In the genomic region with DNA sequence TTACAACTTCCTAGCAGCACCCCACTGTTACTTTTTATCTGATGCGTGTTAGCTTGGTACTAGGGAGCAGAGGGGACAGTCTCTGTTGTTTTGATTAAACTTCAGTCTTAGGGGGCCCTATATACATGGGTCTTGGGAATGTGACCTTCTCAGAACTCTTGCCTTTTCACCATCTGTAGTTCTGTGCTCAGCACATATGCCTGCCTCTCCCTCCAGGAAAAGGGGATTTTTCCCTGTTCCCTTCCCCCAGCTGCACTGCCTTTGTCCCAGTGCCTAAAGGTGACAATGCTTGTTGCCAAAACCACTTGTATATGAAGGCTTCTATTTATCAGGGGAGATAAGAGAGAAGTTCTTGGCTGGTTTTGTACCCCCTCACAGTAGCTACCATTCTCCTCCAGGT, we compare ENCODE assay signal across 23 cellular contexts.
"Had no signal": no experiment of that assay in that cellular context is flagged by ENCODE, and none has a peak within 500 bp of the region (broad histone marks: within the 10 kb centered on the region; RNA-seq: fewer than 3 reads in every experiment).

No MANE protein-coding gene starts in this region.

- H3K36me3 ChIP-seq: gastrocnemius medialis, prostate gland, sigmoid colon, stomach, thyroid gland had no signal

- H3K27ac ChIP-seq: epithelial cell of prostate, gastrocnemius medialis, prostate gland, sigmoid colon, stomach, thyroid gland had no signal

- H3K9me3 Mint-ChIP-seq: neural crest cell had no signal

- H3K4me3 ChIP-seq: gastrocnemius medialis, lung, prostate gland, sigmoid colon, stomach, thyroid gland had no signal

- H3K36me3 Mint-ChIP-seq: memory B cell; stimulated activated effector memory CD8-positive, alpha-beta T cell treated with anti-CD3 and anti-CD28 coated beads, Interleukin-12 subunit alpha, Interleukin-12 subunit beta, amount 100 ng/mL, for 72 hours had no signal

- H3K27ac Mint-ChIP-seq: memory B cell; natural killer cell; stimulated activated effector memory CD8-positive, alpha-beta T cell treated with anti-CD3 and anti-CD28 coated beads, Interleukin-12 subunit alpha, Interleukin-12 subunit beta, amount 100 ng/mL, for 72 hours had no signal

- DNase-seq: cortex of kidney; foreskin fibroblast; gastrocnemius medialis; head of caudate nucleus; kidney; natural killer cell; nucleus accumbens; right cardiac atrium; sigmoid colon; stimulated activated CD4-positive, alpha-beta T cell treated with anti-CD3 and anti-CD28 coated beads, Interleukin-2, amount 100 ng/mL, for 24 hours; stimulated activated CD4-positive, alpha-beta T cell treated with anti-CD3 and anti-CD28 coated beads, Interleukin-4, amount 100 ng/mL, for 24 hours; stimulated activated naive CD4-positive, alpha-beta T cell treated with Interleukin-2 at 50 U/mL for 16 hours; stomach; thyroid gland; trophoblast cell had no signal

- H3K4me1 Mint-ChIP-seq: memory B cell, natural killer cell, neural crest cell had no signal

- H3K9me3 ChIP-seq: gastrocnemius medialis, prostate gland, sigmoid colon, stomach, thyroid gland had no signal

- H3K4me1 ChIP-seq: gastrocnemius medialis, prostate gland, sigmoid colon, stomach, thyroid gland had no signal

- H3K4me3 Mint-ChIP-seq: memory B cell; natural killer cell; neural crest cell; stimulated activated effector memory CD8-positive, alpha-beta T cell treated with anti-CD3 and anti-CD28 coated beads, Interleukin-12 subunit alpha, Interleukin-12 subunit beta, amount 100 ng/mL, for 72 hours had no signal

- H3K27me3 Mint-ChIP-seq: memory B cell had no signal

- ATAC-seq: esophagus mucosa; gastrocnemius medialis; left lobe of liver; natural killer cell; right cardiac atrium; stimulated activated effector memory CD8-positive, alpha-beta T cell treated with anti-CD3 and anti-CD28 coated beads, Interleukin-12 subunit alpha, Interleukin-12 subunit beta, amount 100 ng/mL, for 72 hours had no signal

- H3K27me3 ChIP-seq: gastrocnemius medialis, sigmoid colon, stomach, thyroid gland had no signal
